24 cellular contexts compared by ENCODE assay signal in genomic region chr6:42698217-42698616, GRCh38. TPM values are rescaled to one million over a fixed set of nuclear protein-coding genes. Genes with fewer than 3 reads are reported as not detected.
DNase-seq lines count a peak whose midpoint lies in the region; ATAC-seq, FAIRE-seq and TF ChIP-seq lines count a peak whose summit lies in the region.
"Had no signal": no experiment of that assay in that cellular context is flagged by ENCODE, and none has a peak within 500 bp of the region (broad histone marks: within the 10 kb centered on the region; RNA-seq: fewer than 3 reads in every experiment).

No MANE protein-coding gene starts in this region.

- H3K9me3 ChIP-seq in gastrocnemius medialis = no peaks in the 10 kb centered on the region
- H3K9me3 ChIP-seq: A549, HAP-1, SK-N-SH had no signal

- no peaks in the 10 kb centered on the region for H3K4me1 Mint-ChIP-seq in WTC11
- H3K4me1 Mint-ChIP-seq: CD14-positive monocyte had no signal

- peak overlapping the region in 3 of 4 donors; percentile 48 to 79 (median 65) for H3K27ac ChIP-seq in gastrocnemius medialis
- H3K27ac ChIP-seq: A549, KMS-11 had no signal

- peak; percentile 54 for DNase-seq in H7
- no peak for DNase-seq in WTC11 (ENCODE audit: low spot score)
- DNase-seq in left colon = no peak
- DNase-seq in gastrocnemius medialis = no peak
- DNase-seq in NCI-H1694 treated with DMSO at 0.1 percent for 48 hours (lab: John Stamatoyannopoulos, UW) = no peak
- DNase-seq in GM12892 (ENCODE audit: insufficient read length) = no peak
- DNase-seq in NCI-H446 treated with DMSO at 0.1 percent for 48 hours (lab: John Stamatoyannopoulos, UW) = no peak
- DNase-seq in NCI-H345 treated with DMSO at 0.1 percent for 48 hours (lab: John Stamatoyannopoulos, UW; ENCODE audit: unreplicated experiment) = no peak
- DNase-seq: EL, GF-D8, NCI-H1105 treated with DMSO at 0.1 percent for 48 hours, NCI-H2081 treated with DMSO at 0.1 percent for 48 hours, NCI-H2171 treated with DMSO at 0.1 percent for 48 hours, NCI-H446, NCI-H526 treated with DMSO at 0.1 percent for 48 hours, RPMI8226, SIG-M5, SK-N-SH had no signal

- H3K4me3 Mint-ChIP-seq in WTC11 = no peak overlapping the region
- H3K4me3 Mint-ChIP-seq: B cell, CD14-positive monocyte had no signal

- POLR2A ChIA-PET in WTC11 (lab: Charles Lee) = interaction anchor here (0.7 kb wide), 1 partner anchor 23 kb away, joined by 3 read pairs; no protein-coding TSS in a partner anchor

- CTCF ChIA-PET in WTC11 (lab: Charles Lee) = interaction anchor here (0.7 to 2.2 kb wide), 7 partner anchors 10 to 446 kb away, joined by 3 to 7 read pairs (median 3); no protein-coding TSS in a partner anchor

- in situ Hi-C loops in gastrocnemius medialis (cut with MboI; ENCODE audit: low sequenced_read_pairs in 4 of 4) = no loop called here

- FAIRE-seq in GM12892 (lab: Jason Lieb, UNC) = no peak
- FAIRE-seq: A549 had no signal

- TF ChIP-seq POLR2A in gastrocnemius medialis (IDR thresholded peaks at IDR 0.05) (no peak), GM12892 (IDR thresholded peaks at IDR 0.05; ENCODE audit: low read depth, low read length) (no peak)

- H3K36me3 ChIP-seq in H7 (replicated peaks; ENCODE audit: control insufficient read depth, insufficient read depth, low read length) (peaks cover 1% of the 10 kb centered on the region), gastrocnemius medialis (no peaks in the 10 kb centered on the region)
- H3K36me3 ChIP-seq: HAP-1 had no signal

- no peak overlapping the region for H3K27ac Mint-ChIP-seq in WTC11
- H3K27ac Mint-ChIP-seq: B cell had no signal

- H3K27me3 ChIP-seq in H7 (ENCODE audit: control insufficient read depth, insufficient read depth, low read length) (no peaks in the 10 kb centered on the region), gastrocnemius medialis (no peaks in the 10 kb centered on the region)

- no peak for TF ChIP-seq CTCF in WTC11 (IDR thresholded peaks at IDR 0.05)
- no peak for TF ChIP-seq CTCF in gastrocnemius medialis (IDR thresholded peaks at IDR 0.05 in 4 of 5, conservative IDR thresholded peaks at IDR 0.05 in 1 of 5)

- no peaks in the 10 kb centered on the region for H3K36me3 Mint-ChIP-seq in WTC11

- ATAC-seq in WTC11 = peak; percentile 73
- peak; percentile 14 for ATAC-seq in left colon
- peak in 1 of 2 donors; percentile 5 for ATAC-seq in gastrocnemius medialis

- H3K4me3 ChIP-seq in H7 (ENCODE audit: insufficient read depth, low read depth, low read length) (no peak overlapping the region), gastrocnemius medialis (no peak overlapping the region)
- H3K4me3 ChIP-seq: A549, HAP-1 had no signal

- intact Hi-C loops in left colon (cut with DNase I, micrococcal nuclease) = no loop called here
- intact Hi-C loops in gastrocnemius medialis (cut with DNase I; ENCODE audit: low total_unique reads) = no loop called here

- no peaks in the 10 kb centered on the region for H3K27me3 Mint-ChIP-seq in WTC11 (ENCODE audit: low read depth)
- H3K27me3 Mint-ChIP-seq: B cell had no signal

- no peaks in the 10 kb centered on the region for H3K9me3 Mint-ChIP-seq in WTC11
- H3K9me3 Mint-ChIP-seq: CD14-positive monocyte had no signal

- peaks cover 25 to 26% of the 10 kb centered on the region in 2 donors for H3K4me1 ChIP-seq in gastrocnemius medialis
- H3K4me1 ChIP-seq: A549, HAP-1 had no signal

TF ChIP-seq in WTC11, 78 proteins besides CTCF, POLR2A, EP300 and RAD21 (continues in another document):
- TF ChIP-seq, protein P1, sequence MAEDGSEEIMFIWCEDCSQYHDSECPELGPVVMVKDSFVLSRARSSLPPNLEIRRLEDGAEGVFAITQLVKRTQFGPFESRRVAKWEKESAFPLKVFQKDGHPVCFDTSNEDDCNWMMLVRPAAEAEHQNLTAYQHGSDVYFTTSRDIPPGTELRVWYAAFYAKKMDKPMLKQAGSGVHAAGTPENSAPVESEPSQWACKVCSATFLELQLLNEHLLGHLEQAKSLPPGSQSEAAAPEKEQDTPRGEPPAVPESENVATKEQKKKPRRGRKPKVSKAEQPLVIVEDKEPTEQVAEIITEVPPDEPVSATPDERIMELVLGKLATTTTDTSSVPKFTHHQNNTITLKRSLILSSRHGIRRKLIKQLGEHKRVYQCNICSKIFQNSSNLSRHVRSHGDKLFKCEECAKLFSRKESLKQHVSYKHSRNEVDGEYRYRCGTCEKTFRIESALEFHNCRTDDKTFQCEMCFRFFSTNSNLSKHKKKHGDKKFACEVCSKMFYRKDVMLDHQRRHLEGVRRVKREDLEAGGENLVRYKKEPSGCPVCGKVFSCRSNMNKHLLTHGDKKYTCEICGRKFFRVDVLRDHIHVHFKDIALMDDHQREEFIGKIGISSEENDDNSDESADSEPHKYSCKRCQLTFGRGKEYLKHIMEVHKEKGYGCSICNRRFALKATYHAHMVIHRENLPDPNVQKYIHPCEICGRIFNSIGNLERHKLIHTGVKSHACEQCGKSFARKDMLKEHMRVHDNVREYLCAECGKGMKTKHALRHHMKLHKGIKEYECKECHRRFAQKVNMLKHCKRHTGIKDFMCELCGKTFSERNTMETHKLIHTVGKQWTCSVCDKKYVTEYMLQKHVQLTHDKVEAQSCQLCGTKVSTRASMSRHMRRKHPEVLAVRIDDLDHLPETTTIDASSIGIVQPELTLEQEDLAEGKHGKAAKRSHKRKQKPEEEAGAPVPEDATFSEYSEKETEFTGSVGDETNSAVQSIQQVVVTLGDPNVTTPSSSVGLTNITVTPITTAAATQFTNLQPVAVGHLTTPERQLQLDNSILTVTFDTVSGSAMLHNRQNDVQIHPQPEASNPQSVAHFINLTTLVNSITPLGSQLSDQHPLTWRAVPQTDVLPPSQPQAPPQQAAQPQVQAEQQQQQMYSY (CRISPR knock-in tag; IDR thresholded peaks at IDR 0.05) = no peak
- TF ChIP-seq, protein P2, sequence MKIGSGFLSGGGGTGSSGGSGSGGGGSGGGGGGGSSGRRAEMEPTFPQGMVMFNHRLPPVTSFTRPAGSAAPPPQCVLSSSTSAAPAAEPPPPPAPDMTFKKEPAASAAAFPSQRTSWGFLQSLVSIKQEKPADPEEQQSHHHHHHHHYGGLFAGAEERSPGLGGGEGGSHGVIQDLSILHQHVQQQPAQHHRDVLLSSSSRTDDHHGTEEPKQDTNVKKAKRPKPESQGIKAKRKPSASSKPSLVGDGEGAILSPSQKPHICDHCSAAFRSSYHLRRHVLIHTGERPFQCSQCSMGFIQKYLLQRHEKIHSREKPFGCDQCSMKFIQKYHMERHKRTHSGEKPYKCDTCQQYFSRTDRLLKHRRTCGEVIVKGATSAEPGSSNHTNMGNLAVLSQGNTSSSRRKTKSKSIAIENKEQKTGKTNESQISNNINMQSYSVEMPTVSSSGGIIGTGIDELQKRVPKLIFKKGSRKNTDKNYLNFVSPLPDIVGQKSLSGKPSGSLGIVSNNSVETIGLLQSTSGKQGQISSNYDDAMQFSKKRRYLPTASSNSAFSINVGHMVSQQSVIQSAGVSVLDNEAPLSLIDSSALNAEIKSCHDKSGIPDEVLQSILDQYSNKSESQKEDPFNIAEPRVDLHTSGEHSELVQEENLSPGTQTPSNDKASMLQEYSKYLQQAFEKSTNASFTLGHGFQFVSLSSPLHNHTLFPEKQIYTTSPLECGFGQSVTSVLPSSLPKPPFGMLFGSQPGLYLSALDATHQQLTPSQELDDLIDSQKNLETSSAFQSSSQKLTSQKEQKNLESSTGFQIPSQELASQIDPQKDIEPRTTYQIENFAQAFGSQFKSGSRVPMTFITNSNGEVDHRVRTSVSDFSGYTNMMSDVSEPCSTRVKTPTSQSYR (CRISPR knock-in tag; IDR thresholded peaks at IDR 0.05) = no peak
- TF ChIP-seq PREB (CRISPR knock-in tag; IDR thresholded peaks at IDR 0.05; ENCODE audit: borderline replicate concordance) = no peak
- no peak for TF ChIP-seq JUN (CRISPR knock-in tag; IDR thresholded peaks at IDR 0.05)
- TF ChIP-seq FOXK1 (CRISPR knock-in tag; IDR thresholded peaks at IDR 0.05) = no peak
- TF ChIP-seq CREM (CRISPR knock-in tag; IDR thresholded peaks at IDR 0.05) = no peak
- no peak for TF ChIP-seq GRHL2 (CRISPR knock-in tag; IDR thresholded peaks at IDR 0.05; ENCODE audit: insufficient replicate concordance, severe bottlenecking)
- no peak for TF ChIP-seq NFE2L1 (CRISPR knock-in tag; IDR thresholded peaks at IDR 0.05)
- TF ChIP-seq FOXP1 (CRISPR knock-in tag; IDR thresholded peaks at IDR 0.05; ENCODE audit: borderline replicate concordance) = no peak

RNA-seq across cellular contexts. Expression of gene PRPH2, which starts 24.2 kb away (rescaled TPM):
- total RNA-seq in H7 (2014; rRNA removed; shearing (Covaris generic)) = 1.2 TPM in 2 replicates
- 1.0 to 1.9 TPM (median 1.6 TPM) in 3 replicates for total RNA-seq in WTC11 (2021)
- under 1 TPM; 0.40 to 0.67 TPM for total RNA-seq in left colon
- 1 to 10 TPM in 2 of 4 donors, under 1 TPM in 2; 0.16 to 3.8 (median 1.8) TPM for total RNA-seq in gastrocnemius medialis
- not detected for polyA plus RNA-seq in GM12892 (2012; ENCODE audit: missing spikeins)
- total RNA-seq: HT1080 had no signal
- polyA plus RNA-seq: A549, CD14-positive monocyte, SK-N-SH had no signal

RNA-seq across cellular contexts. Expression of gene TBCC, which starts 47.7 kb away (rescaled TPM):
- 57.0 and 65.8 TPM in 2 replicates for total RNA-seq in H7 (2014; rRNA removed; shearing (Covaris generic))
- total RNA-seq in WTC11 (2021) = 24.7 to 27.3 TPM (median 25.0 TPM) in 3 replicates
- total RNA-seq in left colon = 10 to 100 TPM; 21.3 to 26.4 TPM
- 10 to 100 TPM; 33.2 to 61.8 (median 45.1) TPM for total RNA-seq in gastrocnemius medialis
- polyA plus RNA-seq in GM12892 (2012; ENCODE audit: missing spikeins) = 14.1 TPM
